Comparison of ENCODE assay signal across 18 cellular contexts in genomic region chr15:63698731-63699130, GRCh38.
DNase-seq lines count a peak whose midpoint lies in the region; ATAC-seq, FAIRE-seq and TF ChIP-seq lines count a peak whose summit lies in the region.
"Had no signal": no experiment of that assay in that cellular context is flagged by ENCODE, and none has a peak within 500 bp of the region (broad histone marks: within the 10 kb centered on the region; RNA-seq: fewer than 3 reads in every experiment).

No MANE protein-coding gene starts in this region.

- no peaks in the 10 kb centered on the region for H3K9me1 ChIP-seq in K562 (ENCODE audit: control insufficient read depth, insufficient read depth, low read length)

- in situ Hi-C loops in K562 (cut with MboI) = no loop called here

- H3K27ac Mint-ChIP-seq in activated T-cell treated with anti-CD3 and anti-CD28 coated beads, Interleukin-2, amount 50 U/mL, for 24 hours = peak overlapping the region; percentile 50
- peak overlapping the region; percentile 73 for H3K27ac Mint-ChIP-seq in memory B cell

- intact Hi-C loops in K562 (cut with micrococcal nuclease) = no loop called here

- no peak overlapping the region for H3K4me3 Mint-ChIP-seq in activated T-cell treated with anti-CD3 and anti-CD28 coated beads, Interleukin-2, amount 50 U/mL, for 24 hours
- no peak overlapping the region for H3K4me3 Mint-ChIP-seq in memory B cell

- no peak for TF ChIP-seq EP300 in K562 (IDR thresholded peaks at IDR 0.05; ENCODE audit: low read length)

- H3K27ac ChIP-seq in MM.1S (ENCODE audit: low read length) (peak overlapping the region; percentile 39; the same call in 1 of the 2 replicates), K562 (ENCODE audit: extremely low read depth, low read depth, low read length) (no peak overlapping the region)
- H3K27ac ChIP-seq: KMS-11 had no signal

- peaks cover 17% of the 10 kb centered on the region for H3K4me1 ChIP-seq in MM.1S (ENCODE audit: low read length)
- H3K4me1 ChIP-seq in K562 (replicated peaks in 1 of 2; ENCODE audit: control insufficient read depth in 2 of 2, insufficient read depth in 2 of 2, low read length in 2 of 2) = no peaks in the 10 kb centered on the region

- TF ChIP-seq RAD21 in K562 (CRISPR knock-in tag; conservative IDR thresholded peaks at IDR 0.05 in 1 of 2, IDR thresholded peaks at IDR 0.05 in 1 of 2) = no peak

- H3K27me3 ChIP-seq in MM.1S (replicated peaks; ENCODE audit: insufficient read depth, low read length) = no peaks in the 10 kb centered on the region
- no peaks in the 10 kb centered on the region for H3K27me3 ChIP-seq in K562 (ENCODE audit: control insufficient read depth in 2 of 2, insufficient read depth in 2 of 2, low read length in 2 of 2)

- no peaks in the 10 kb centered on the region for H3K9me3 ChIP-seq in MM.1S (replicated peaks; ENCODE audit: insufficient read depth, low read length)
- no peaks in the 10 kb centered on the region for H3K9me3 ChIP-seq in K562 (replicated peaks; ENCODE audit: control insufficient read depth, insufficient read depth, low read depth, low read length)
- H3K9me3 ChIP-seq: HAP-1 had no signal

- H3K9me2 ChIP-seq in MM.1S (replicated peaks; ENCODE audit: insufficient read depth, low read length) = no peaks in the 10 kb centered on the region

- no TSS peak for BruUV-seq in K562 (replicated peaks; lab: Mats Ljungman, UMichigan)

- TF ChIP-seq POLR2A in K562 (conservative IDR thresholded peaks at IDR 0.05) = no peak

- H3K36me3 ChIP-seq in MM.1S (replicated peaks; ENCODE audit: insufficient read depth, low read length) (no peaks in the 10 kb centered on the region; the same call in 1 of the 2 replicates), K562 (ENCODE audit: control insufficient read depth, insufficient read depth, low read length) (peaks cover 70% of the 10 kb centered on the region)

- H3K4me2 ChIP-seq in MM.1S (ENCODE audit: low read depth, low read length) (peak overlapping the region; percentile 21; the same call in 1 of the 2 replicates), K562 (ENCODE audit: insufficient read depth, low read length) (no peak overlapping the region)

- peak; percentile 67 for FAIRE-seq in K562 (lab: Jason Lieb, UNC)

- ATAC-seq in K562 (no peak), memory B cell (ENCODE audit: low read depth) (no peak), HG02884 (IDR thresholded peaks at IDR 0.05; ENCODE audit: unreplicated experiment) (no peak)
- ATAC-seq: PC-3 had no signal

- no peaks in the 10 kb centered on the region for H3K27me3 Mint-ChIP-seq in activated T-cell treated with anti-CD3 and anti-CD28 coated beads, Interleukin-2, amount 50 U/mL, for 24 hours
- H3K27me3 Mint-ChIP-seq in memory B cell = no peaks in the 10 kb centered on the region

- 97% methylated on average over 3 of the region's 3 CpGs for WGBS in K562 (ENCODE audit: insufficient coverage, low coverage, missing lambda C conversion rate)

- no peak for DNase-seq in activated T-cell treated with anti-CD3 and anti-CD28 coated beads, Interleukin-2, amount 50 U/mL, for 24 hours
- DNase-seq in activated T-cell treated with anti-CD3 and anti-CD28 coated beads, Interleukin-2, amount 50 U/mL, for 1 hour = no peak
- no peak for DNase-seq in MM.1S
- DNase-seq in K562 (ENCODE audit: extremely low read depth in 1 of 4, low spot score in 3 of 4) = no peak
- DNase-seq in memory B cell (ENCODE audit: low spot score in 2 of 2) = no peak
- DNase-seq in HCEC 1CT = no peak
- no peak for DNase-seq in AML-193 (lab: John Stamatoyannopoulos, UW)
- DNase-seq: C1 segment of cervical spinal cord, Calu3, NCI-H1092 treated with DMSO at 0.1 percent for 48 hours, NCI-H1694, NCI-H2107, NCI-H345, NCI-H526 treated with DMSO at 0.1 percent for 48 hours, PC-3 had no signal

- H3F3A ChIP-seq in MM.1S (ENCODE audit: insufficient read depth, low read length) = 0 out of 2 replicates have a peak, but pooled peaks cover 2% of the 10 kb centered on the region

- no peak overlapping the region for H3K4me3 ChIP-seq in MM.1S (ENCODE audit: low read length)
- no peak overlapping the region for H3K4me3 ChIP-seq in K562
- H3K4me3 ChIP-seq: HAP-1 had no signal

- no peak for TF ChIP-seq CTCF in MM.1S (IDR thresholded peaks at IDR 0.05; ENCODE audit: low read length)
- no peak for TF ChIP-seq CTCF in K562 (IDR thresholded peaks at IDR 0.05 in 2 of 3, conservative IDR thresholded peaks at IDR 0.05 in 1 of 3; ENCODE audit: insufficient read depth in 2 of 3, low read depth in 1 of 3, low read length in 3 of 3)

- H3K79me2 ChIP-seq in MM.1S (ENCODE audit: low read length) (no peaks in the 10 kb centered on the region), K562 (ENCODE audit: control insufficient read depth, insufficient read depth, low read length) (no peaks in the 10 kb centered on the region)

- no peak overlapping the region for H3K9ac ChIP-seq in MM.1S (ENCODE audit: low read length)
- H3K9ac ChIP-seq in K562 (ENCODE audit: insufficient read depth in 1 of 2, low read depth in 2 of 2, low read length in 2 of 2) = no peak overlapping the region
- H3K9ac ChIP-seq: KMS-11 had no signal

- no peaks in the 10 kb centered on the region for H3K9me3 Mint-ChIP-seq in activated T-cell treated with anti-CD3 and anti-CD28 coated beads, Interleukin-2, amount 50 U/mL, for 24 hours
- H3K9me3 Mint-ChIP-seq in memory B cell = no peaks in the 10 kb centered on the region

- H2AFZ ChIP-seq in MM.1S (ENCODE audit: low read length) (no peak overlapping the region), K562 (ENCODE audit: low read depth, low read length) (no peak overlapping the region)

- peaks cover 7% of the 10 kb centered on the region for H3K4me1 Mint-ChIP-seq in activated T-cell treated with anti-CD3 and anti-CD28 coated beads, Interleukin-2, amount 50 U/mL, for 24 hours (ENCODE audit: low read depth)
- H3K4me1 Mint-ChIP-seq in memory B cell = no peaks in the 10 kb centered on the region

- CTCF ChIA-PET in K562 (lab: Yijun Ruan, JAX; ENCODE audit: low intra/inter-chr PET ratio) = no interaction called here

- H4K20me1 ChIP-seq in MM.1S (ENCODE audit: insufficient read depth, low read length) (no peaks in the 10 kb centered on the region), K562 (replicated peaks; ENCODE audit: control insufficient read depth, insufficient read depth, low read length) (no peaks in the 10 kb centered on the region)

- H3K36me3 Mint-ChIP-seq in activated T-cell treated with anti-CD3 and anti-CD28 coated beads, Interleukin-2, amount 50 U/mL, for 24 hours (ENCODE audit: low read depth) = peaks cover 52% of the 10 kb centered on the region
- peaks cover 17% of the 10 kb centered on the region for H3K36me3 Mint-ChIP-seq in memory B cell

- POLR2A ChIA-PET in K562 (lab: Yijun Ruan, JAX) = no interaction called here

TF ChIP-seq in K562, 482 proteins besides CTCF, POLR2A, EP300 and RAD21:
- TF ChIP-seq POLR2H (tag; IDR thresholded peaks at IDR 0.05; ENCODE audit: low read depth) = no peak
- TF ChIP-seq TCFL5 (CRISPR knock-in tag; conservative IDR thresholded peaks at IDR 0.05) = no peak
- no peak for TF ChIP-seq EWSR1 (IDR thresholded peaks at IDR 0.05; ENCODE audit: borderline replicate concordance, low read depth, partially characterized antibody)
- TF ChIP-seq E2F8 (IDR thresholded peaks at IDR 0.05; ENCODE audit: low read depth, partially characterized antibody) = no peak
- TF ChIP-seq BRD9 (IDR thresholded peaks at IDR 0.05; ENCODE audit: low read depth, partially characterized antibody) = no peak
- TF ChIP-seq NR2F6 (CRISPR knock-in tag; IDR thresholded peaks at IDR 0.05) = no peak
- no peak for TF ChIP-seq UBTF (IDR thresholded peaks at IDR 0.05; ENCODE audit: borderline replicate concordance in 1 of 2, low read depth in 2 of 2, low read length in 2 of 2)
TF ChIP-seq in K562: peak in this region for 0.
